In the genomic region with DNA sequence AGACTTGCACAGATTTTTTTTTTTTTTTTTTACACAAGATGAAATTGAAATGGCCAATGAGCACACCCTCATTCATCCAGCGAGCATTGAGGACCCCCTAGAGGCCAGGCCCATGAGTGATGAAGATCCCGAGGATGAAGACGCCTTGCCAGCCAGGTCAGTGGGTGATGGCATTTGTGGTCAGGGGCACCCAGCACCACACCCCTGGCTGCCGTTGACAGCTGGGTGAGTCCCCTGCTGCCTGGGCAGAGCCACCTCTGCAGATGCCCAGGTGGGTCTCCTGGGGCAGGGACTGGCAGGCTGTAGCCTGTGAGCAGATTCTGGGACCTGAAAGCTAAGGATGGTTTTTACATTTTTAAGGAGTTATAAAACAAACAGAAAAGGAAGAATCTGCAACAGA, we compare ENCODE assay signal across 20 cellular contexts.
DNase-seq lines count a peak whose midpoint lies in the region; ATAC-seq and TF ChIP-seq lines count a peak whose summit lies in the region.
"Had no signal": no experiment of that assay in that cellular context is flagged by ENCODE, and none has a peak within 500 bp of the region (broad histone marks: within the 10 kb centered on the region; RNA-seq: fewer than 3 reads in every experiment).

No MANE protein-coding gene starts in this region.

- peaks cover 0 to 13% of the 10 kb centered on the region in 2 donors for H3K36me3 ChIP-seq in gastroesophageal sphincter
- no peaks in the 10 kb centered on the region for H3K36me3 ChIP-seq in psoas muscle (ENCODE audit: insufficient read depth in 1 of 2, low read depth in 1 of 2)
- peaks cover 0 to 18% (median 5%) of the 10 kb centered on the region in 3 donors for H3K36me3 ChIP-seq in tibial artery
- H3K36me3 ChIP-seq: Peyer's patch, SJSA1 had no signal

- TF ChIP-seq POLR2A in gastroesophageal sphincter (IDR thresholded peaks at IDR 0.05), result no peak

- H3K4me1 Mint-ChIP-seq in activated T-cell treated with anti-CD3 and anti-CD28 coated beads, Interleukin-2, amount 50 U/mL, for 72 hours (ENCODE audit: low read depth), result peaks cover 21% of the 10 kb centered on the region
- H3K4me1 Mint-ChIP-seq in activated T-cell treated with anti-CD3 and anti-CD28 coated beads, Interleukin-2, amount 50 U/mL, for 4 hours (ENCODE audit: low read depth), result peaks cover 18% of the 10 kb centered on the region
- H3K4me1 Mint-ChIP-seq in CD14-positive monocyte, result peaks cover 33% of the 10 kb centered on the region
- H3K4me1 Mint-ChIP-seq in stimulated activated naive B cell treated with anti-CD40 and anti-IgM and Interleukin-4, amounts not matched to agents 10 μg/mL and 1 μg/mL and 100 μg/mL, for 72 hours, result peaks cover 46 to 73% of the 10 kb centered on the region in 2 donors

- H3K36me3 Mint-ChIP-seq in activated T-cell treated with anti-CD3 and anti-CD28 coated beads, Interleukin-2, amount 50 U/mL, for 72 hours (ENCODE audit: insufficient read depth in 2 of 2), result peaks cover 0 to 1% of the 10 kb centered on the region in 2 donors
- peaks cover 3% of the 10 kb centered on the region for H3K36me3 Mint-ChIP-seq in activated T-cell treated with anti-CD3 and anti-CD28 coated beads, Interleukin-2, amount 50 U/mL, for 4 hours (ENCODE audit: insufficient read depth)
- no peaks in the 10 kb centered on the region for H3K36me3 Mint-ChIP-seq in CD14-positive monocyte
- H3K36me3 Mint-ChIP-seq in stimulated activated naive B cell treated with anti-CD40 and anti-IgM and Interleukin-4, amounts not matched to agents 10 μg/mL and 1 μg/mL and 100 μg/mL, for 72 hours, result peaks cover 29 to 58% of the 10 kb centered on the region in 2 donors

- H3K27me3 ChIP-seq in gastroesophageal sphincter (no peaks in the 10 kb centered on the region), psoas muscle (ENCODE audit: insufficient read depth in 3 of 3, low read length in 2 of 3) (no peaks in the 10 kb centered on the region), tibial artery (no peaks in the 10 kb centered on the region)
- H3K27me3 ChIP-seq: Peyer's patch, SJSA1 had no signal

- no peak for DNase-seq in activated T-cell treated with anti-CD3 and anti-CD28 coated beads, Interleukin-2, amount 50 U/mL, for 72 hours
- DNase-seq in activated T-cell treated with anti-CD3 and anti-CD28 coated beads, Interleukin-2, amount 50 U/mL, for 4 hours, result no peak
- DNase-seq in psoas muscle (no peak), tibial artery (peak in 1 of 2 donors; percentile 64), CD14-positive monocyte (ENCODE audit: low spot score) (no peak)
- no peak for DNase-seq in stimulated activated CD4-positive, alpha-beta T cell treated with anti-CD3 and anti-CD28 coated beads, Interleukin-4, amount 100 ng/mL, for 4 hours
- no peak for DNase-seq in stimulated activated naive B cell treated with anti-CD40 and anti-IgM and Interleukin-4, amounts not matched to agents 10 μg/mL and 1 μg/mL and 100 μg/mL, for 72 hours
- DNase-seq: AML-193, DMS79, IMR-90, NCI-H1105, NCI-H2029 treated with DMSO at 0.1 percent for 48 hours, NCI-H2171, NCI-H524 treated with DMSO at 0.1 percent for 48 hours, NCI-H82, Peyer's patch had no signal

- no peaks in the 10 kb centered on the region for H3K9me3 ChIP-seq in gastroesophageal sphincter
- no peaks in the 10 kb centered on the region for H3K9me3 ChIP-seq in psoas muscle
- H3K9me3 ChIP-seq in tibial artery, result no peaks in the 10 kb centered on the region
- H3K9me3 ChIP-seq: Peyer's patch, SJSA1 had no signal

- H3K4me3 ChIP-seq in gastroesophageal sphincter, result no peak overlapping the region
- H3K4me3 ChIP-seq in psoas muscle, result no peak overlapping the region
- no peak overlapping the region for H3K4me3 ChIP-seq in tibial artery
- H3K4me3 ChIP-seq: Peyer's patch, SJSA1 had no signal

- H3K27ac Mint-ChIP-seq in activated T-cell treated with anti-CD3 and anti-CD28 coated beads, Interleukin-2, amount 50 U/mL, for 72 hours, result peak overlapping the region; percentile 38
- H3K27ac Mint-ChIP-seq in CD14-positive monocyte, result no peak overlapping the region
- no peak overlapping the region for H3K27ac Mint-ChIP-seq in stimulated activated naive B cell treated with anti-CD40 and anti-IgM and Interleukin-4, amounts not matched to agents 10 μg/mL and 1 μg/mL and 100 μg/mL, for 72 hours

- H3K4me1 ChIP-seq in gastroesophageal sphincter (peaks cover 10 to 96% (median 54%) of the 10 kb centered on the region in 3 donors), psoas muscle (peaks cover 64% of the 10 kb centered on the region), tibial artery (peaks cover 0 to 96% (median 76%) of the 10 kb centered on the region in 4 donors)

- no peak for ATAC-seq in activated T-cell treated with anti-CD3 and anti-CD28 coated beads, Interleukin-2, amount 50 U/mL, for 72 hours (replicated peaks in 1 of 2)
- no peak for ATAC-seq in activated T-cell treated with anti-CD3 and anti-CD28 coated beads, Interleukin-2, amount 50 U/mL, for 4 hours
- no peak for ATAC-seq in gastroesophageal sphincter
- ATAC-seq in psoas muscle, result no peak
- no peak for ATAC-seq in stimulated activated naive B cell treated with anti-CD40 and anti-IgM and Interleukin-4, amounts not matched to agents 10 μg/mL and 1 μg/mL and 100 μg/mL, for 72 hours (replicated peaks)

- H3K9me3 Mint-ChIP-seq in activated T-cell treated with anti-CD3 and anti-CD28 coated beads, Interleukin-2, amount 50 U/mL, for 72 hours, result no peaks in the 10 kb centered on the region
- H3K9me3 Mint-ChIP-seq in activated T-cell treated with anti-CD3 and anti-CD28 coated beads, Interleukin-2, amount 50 U/mL, for 4 hours, result no peaks in the 10 kb centered on the region
- no peaks in the 10 kb centered on the region for H3K9me3 Mint-ChIP-seq in CD14-positive monocyte
- no peaks in the 10 kb centered on the region for H3K9me3 Mint-ChIP-seq in stimulated activated naive B cell treated with anti-CD40 and anti-IgM and Interleukin-4, amounts not matched to agents 10 μg/mL and 1 μg/mL and 100 μg/mL, for 72 hours

- H3K27ac ChIP-seq in gastroesophageal sphincter (peak overlapping the region in 3 of 4 donors; percentile 57 to 77 (median 64)), psoas muscle (peak overlapping the region; percentile 71), tibial artery (peak overlapping the region; percentile 70 to 77)
- H3K27ac ChIP-seq: 22Rv1, KMS-11, Peyer's patch, SJSA1 had no signal

- intact Hi-C loops in psoas muscle (cut with DNase I) (loop anchor here (10.0 kb wide), 3 partner anchors 260 to 800 kb away; a partner anchor contains a TSS), tibial artery (cut with DNase I; ENCODE audit: low total_unique reads) (no loop called here), CD14-positive monocyte (cut with micrococcal nuclease) (no loop called here)

- TF ChIP-seq EP300 in gastroesophageal sphincter (IDR thresholded peaks at IDR 0.05), result no peak

- TF ChIP-seq CTCF in gastroesophageal sphincter (IDR thresholded peaks at IDR 0.05) (no peak), psoas muscle (IDR thresholded peaks at IDR 0.05) (no peak), tibial artery (IDR thresholded peaks at IDR 0.05) (no peak), CD14-positive monocyte (IDR thresholded peaks at IDR 0.05) (no peak)

- WGBS in gastroesophageal sphincter (ENCODE audit: low coverage in 1 of 2), 2 donors, result 100% methylated on average over 1 of the region's 4 CpGs; no CpG with 5 or more reads in 1 of the 2 donors
- WGBS in psoas muscle, 3 donors, result 67 to 70% (median 69%) methylated on average over 4 of the region's 4 CpGs

- no peak overlapping the region for H3K4me3 Mint-ChIP-seq in activated T-cell treated with anti-CD3 and anti-CD28 coated beads, Interleukin-2, amount 50 U/mL, for 72 hours
- H3K4me3 Mint-ChIP-seq in activated T-cell treated with anti-CD3 and anti-CD28 coated beads, Interleukin-2, amount 50 U/mL, for 4 hours, result no peak overlapping the region
- no peak overlapping the region for H3K4me3 Mint-ChIP-seq in CD14-positive monocyte
- no peak overlapping the region for H3K4me3 Mint-ChIP-seq in stimulated activated naive B cell treated with anti-CD40 and anti-IgM and Interleukin-4, amounts not matched to agents 10 μg/mL and 1 μg/mL and 100 μg/mL, for 72 hours

- H3K27me3 Mint-ChIP-seq in activated T-cell treated with anti-CD3 and anti-CD28 coated beads, Interleukin-2, amount 50 U/mL, for 72 hours (ENCODE audit: low read depth), result no peaks in the 10 kb centered on the region
- no peaks in the 10 kb centered on the region for H3K27me3 Mint-ChIP-seq in activated T-cell treated with anti-CD3 and anti-CD28 coated beads, Interleukin-2, amount 50 U/mL, for 4 hours (ENCODE audit: low read depth)
- peaks cover 2 to 15% (median 3%) of the 10 kb centered on the region in 3 donors for H3K27me3 Mint-ChIP-seq in CD14-positive monocyte (ENCODE audit: low read depth in 3 of 3)
- no peaks in the 10 kb centered on the region for H3K27me3 Mint-ChIP-seq in stimulated activated naive B cell treated with anti-CD40 and anti-IgM and Interleukin-4, amounts not matched to agents 10 μg/mL and 1 μg/mL and 100 μg/mL, for 72 hours

Comparison
In these comparisons a context has a peak if more than half of its experiments do, and no peak if none do; other contexts are left out.
1. intact Hi-C loops: an anchor here in psoas muscle (10.0 kb wide); none called in tibial artery and CD14-positive monocyte.